Comparison of ENCODE assay signal across 23 cellular contexts in genomic region chr9:136430591-136431234, GRCh38.
"Had no signal": no experiment of that assay in that cellular context is flagged by ENCODE, and none has a peak within 500 bp of the region (broad histone marks: within the 10 kb centered on the region; RNA-seq: fewer than 3 reads in every experiment).

No MANE protein-coding gene starts in this region.

- FAIRE-seq: endothelial cell of umbilical vein had no signal

- DNase-seq: effector CD4-positive, alpha-beta T cell; endodermal cell; erythroblast; foreskin keratinocyte; head of caudate nucleus; kidney glomerular epithelial cell; lower lobe of right lung; natural killer cell; nucleus accumbens; ovary; stimulated activated CD4-positive, alpha-beta T cell treated with anti-CD3 and anti-CD28 coated beads, Interleukin-4, amount 100 ng/mL, for 1 hour; stimulated activated naive B cell treated with anti-CD40 and anti-IgM and Interleukin-4, amounts not matched to agents 10 μg/mL and 1 μg/mL and 100 μg/mL, for 72 hours; stimulated activated naive CD8-positive, alpha-beta T cell treated with anti-CD3 and anti-CD28 coated beads, Interleukin-15, amount 100 ng/mL, for 72 hours; testis; upper lobe of right lung had no signal

- H3K4me1 ChIP-seq: foreskin keratinocyte, lower lobe of right lung, neural progenitor cell, right atrium auricular region, testis, upper lobe of right lung had no signal

- H3K4me3 ChIP-seq: coronary artery, hepatocyte, lower lobe of right lung, neural progenitor cell, ovary, right atrium auricular region, smooth muscle cell, testis, tibial nerve, upper lobe of right lung, vagina had no signal

- H3K9ac ChIP-seq: neural progenitor cell had no signal

- H3K27me3 ChIP-seq: foreskin keratinocyte, hepatocyte, neural progenitor cell, ovary, right atrium auricular region, testis, tibial nerve, upper lobe of right lung, vagina had no signal

- H3K9me3 ChIP-seq: lower lobe of right lung, ovary, right atrium auricular region, testis, tibial nerve, upper lobe of right lung, vagina had no signal

- H3K27ac ChIP-seq: coronary artery, foreskin keratinocyte, hepatocyte, lower lobe of right lung, neural progenitor cell, ovary, right atrium auricular region, testis, tibial nerve, upper lobe of right lung, vagina had no signal

- H3K36me3 ChIP-seq: neural progenitor cell, ovary had no signal
